ENCODE assay signal across 18 cellular contexts in genomic region chr12:130951636-130952035, GRCh38. TPM values are rescaled to one million over a fixed set of nuclear protein-coding genes. Genes with fewer than 3 reads are reported as not detected.
DNase-seq lines count a peak whose midpoint lies in the region; ATAC-seq, FAIRE-seq and TF ChIP-seq lines count a peak whose summit lies in the region.
"Had no signal": no experiment of that assay in that cellular context is flagged by ENCODE, and none has a peak within 500 bp of the region (broad histone marks: within the 10 kb centered on the region; RNA-seq: fewer than 3 reads in every experiment).

No MANE protein-coding gene starts in this region.

- peaks cover 46% of the 10 kb centered on the region for H3K4me1 Mint-ChIP-seq in CD14-positive monocyte
- H3K4me1 Mint-ChIP-seq in CD4-positive, alpha-beta memory T cell, result peaks cover 0 to 6% (median 1%) of the 10 kb centered on the region in 4 donors

- CTCF ChIA-PET in K562 (lab: Yijun Ruan, JAX; ENCODE audit: low intra/inter-chr PET ratio), result no interaction called here
- CTCF ChIA-PET in OCI-LY7 (lab: Charles Lee; ENCODE audit: unreplicated experiment), result no interaction called here
- CTCF ChIA-PET in CD4-positive, alpha-beta memory T cell (lab: Charles Lee; ENCODE audit: partially characterized antibody), result no interaction called here

- no peaks in the 10 kb centered on the region for H3K9me1 ChIP-seq in K562 (ENCODE audit: control insufficient read depth, insufficient read depth, low read length)

- no TSS peak for BruUV-seq in K562 (replicated peaks; lab: Mats Ljungman, UMichigan)
- no TSS peak for BruUV-seq in OCI-LY7 (replicated peaks; lab: Mats Ljungman, UMichigan)

- no peak overlapping the region for H3K27ac ChIP-seq in K562 (ENCODE audit: extremely low read depth, low read depth, low read length)
- H3K27ac ChIP-seq in rectal smooth muscle tissue (ENCODE audit: low read depth, low read length), result peak overlapping the region; percentile 41
- H3K27ac ChIP-seq in OCI-LY7 (ENCODE audit: low read depth, low read length, poor library complexity, severe bottlenecking), result no peak overlapping the region
- no peak overlapping the region for H3K27ac ChIP-seq in lower lobe of right lung
- H3K27ac ChIP-seq in CD4-positive, alpha-beta memory T cell (ENCODE audit: low read depth, low read length), result no peak overlapping the region
- H3K27ac ChIP-seq: A549 had no signal

- in situ Hi-C loops in K562 (cut with MboI), result no loop called here

- TF ChIP-seq EP300 in K562 (IDR thresholded peaks at IDR 0.05; ENCODE audit: low read length), result no peak

- no peak for FAIRE-seq in K562 (lab: Jason Lieb, UNC)
- FAIRE-seq: A549, GM19239, H54 had no signal

- H4K20me1 ChIP-seq in K562 (replicated peaks; ENCODE audit: control insufficient read depth, insufficient read depth, low read length), result no peaks in the 10 kb centered on the region
- H4K20me1 ChIP-seq in OCI-LY7 (ENCODE audit: insufficient read depth, low read length), result no peaks in the 10 kb centered on the region

- DNase-seq in CD14-positive monocyte (ENCODE audit: low spot score) (peak; percentile 13), K562 (ENCODE audit: extremely low read depth in 1 of 4, low spot score in 3 of 4) (no peak), mucosa of gallbladder (ENCODE audit: low spot score) (peak; percentile 3), OCI-LY7 (ENCODE audit: low spot score) (no peak), lower lobe of right lung (no peak)
- no peak for DNase-seq in CD4-positive, alpha-beta memory T cell
- DNase-seq: C1 segment of cervical spinal cord, NCI-H1417, NCI-H1930, NCI-H446, NCI-H69, SHP77 had no signal

- intact Hi-C loops in CD14-positive monocyte (cut with micrococcal nuclease) (no loop called here), K562 (cut with micrococcal nuclease) (loop anchor here (5.0 kb wide), 1 partner anchor 51 kb away; no protein-coding TSS in a partner anchor), OCI-LY7 (cut with micrococcal nuclease; ENCODE audit: unreplicated experiment) (no loop called here), lower lobe of right lung (cut with DNase I) (no loop called here)
- intact Hi-C loops in CD4-positive, alpha-beta memory T cell (cut with micrococcal nuclease), result no loop called here

- H3K4me2 ChIP-seq in K562 (ENCODE audit: insufficient read depth, low read length) (peak overlapping the region; percentile 44; the same call in 1 of the 2 replicates), OCI-LY7 (ENCODE audit: low read length) (no peak overlapping the region)
- H3K4me2 ChIP-seq: A549 had no signal

- TF ChIP-seq RAD21 in K562 (CRISPR knock-in tag; conservative IDR thresholded peaks at IDR 0.05 in 1 of 2, IDR thresholded peaks at IDR 0.05 in 1 of 2), result no peak

- H3K36me3 ChIP-seq in K562 (ENCODE audit: control insufficient read depth, insufficient read depth, low read length), result no peaks in the 10 kb centered on the region
- no peaks in the 10 kb centered on the region for H3K36me3 ChIP-seq in rectal smooth muscle tissue (ENCODE audit: control insufficient read depth, insufficient read depth, low read length)
- no peaks in the 10 kb centered on the region for H3K36me3 ChIP-seq in OCI-LY7 (ENCODE audit: insufficient read depth, low read length)
- H3K36me3 ChIP-seq in lower lobe of right lung, result no peaks in the 10 kb centered on the region
- H3K36me3 ChIP-seq in CD4-positive, alpha-beta memory T cell (ENCODE audit: insufficient read depth, low read length), result no peaks in the 10 kb centered on the region

- H3K9me3 ChIP-seq in K562 (replicated peaks; ENCODE audit: control insufficient read depth, insufficient read depth, low read depth, low read length), result 0 out of 2 replicates have a peak, but pooled peaks cover under 1% of the 10 kb centered on the region
- no peaks in the 10 kb centered on the region for H3K9me3 ChIP-seq in OCI-LY7 (ENCODE audit: low read length)
- H3K9me3 ChIP-seq in lower lobe of right lung, result no peaks in the 10 kb centered on the region
- H3K9me3 ChIP-seq in CD4-positive, alpha-beta memory T cell (ENCODE audit: control insufficient read depth in 1 of 2, low read length in 2 of 2), result no peaks in the 10 kb centered on the region
- H3K9me3 ChIP-seq: A549 had no signal

- TF ChIP-seq CTCF in CD14-positive monocyte (IDR thresholded peaks at IDR 0.05) (no peak), K562 (IDR thresholded peaks at IDR 0.05 in 2 of 3, conservative IDR thresholded peaks at IDR 0.05 in 1 of 3; ENCODE audit: insufficient read depth in 2 of 3, low read depth in 1 of 3, low read length in 3 of 3) (no peak), OCI-LY7 (conservative IDR thresholded peaks at IDR 0.05; ENCODE audit: low read length) (no peak), lower lobe of right lung (IDR thresholded peaks at IDR 0.05) (no peak)

- H3K4me3 ChIP-seq in K562 (no peak overlapping the region), rectal smooth muscle tissue (ENCODE audit: low read length) (no peak overlapping the region), OCI-LY7 (ENCODE audit: low read depth, low read length, poor library complexity, severe bottlenecking) (no peak overlapping the region), lower lobe of right lung (no peak overlapping the region)
- no peak overlapping the region for H3K4me3 ChIP-seq in CD4-positive, alpha-beta memory T cell (ENCODE audit: low read length in 2 of 2)
- H3K4me3 ChIP-seq: A549 had no signal

- peak overlapping the region in 1 of 7 donors; percentile 74 for H3K27ac Mint-ChIP-seq in CD14-positive monocyte
- no peak overlapping the region for H3K27ac Mint-ChIP-seq in CD4-positive, alpha-beta memory T cell
- H3K27ac Mint-ChIP-seq: IgD-negative memory B cell had no signal

- H3K9me3 Mint-ChIP-seq in CD14-positive monocyte, result peaks cover 0 to 2% (median 0%) of the 10 kb centered on the region in 7 donors
- peaks cover 0 to 5% (median 0%) of the 10 kb centered on the region in 8 donors for H3K9me3 Mint-ChIP-seq in CD4-positive, alpha-beta memory T cell
- H3K9me3 Mint-ChIP-seq: IgD-negative memory B cell had no signal

- H3K4me3 Mint-ChIP-seq in CD14-positive monocyte, result no peak overlapping the region
- no peak overlapping the region for H3K4me3 Mint-ChIP-seq in CD4-positive, alpha-beta memory T cell
- H3K4me3 Mint-ChIP-seq: IgD-negative memory B cell had no signal

- H3K79me2 ChIP-seq in K562 (ENCODE audit: control insufficient read depth, insufficient read depth, low read length) (no peaks in the 10 kb centered on the region), OCI-LY7 (ENCODE audit: insufficient read depth, low read depth, low read length) (no peaks in the 10 kb centered on the region)

- peak overlapping the region in 1 of 2 experiments; percentile 65; a peak in 1 of 4 replicates for H3K9ac ChIP-seq in K562 (ENCODE audit: insufficient read depth in 1 of 2, low read depth in 2 of 2, low read length in 2 of 2)
- H3K9ac ChIP-seq in rectal smooth muscle tissue (ENCODE audit: low read length), result no peak overlapping the region

- H3K27me3 ChIP-seq in K562 (ENCODE audit: control insufficient read depth in 2 of 2, insufficient read depth in 2 of 2, low read length in 2 of 2) (peaks cover 0 to 2% of the 10 kb centered on the region in 2 experiments; a peak in 2 of 5 replicates), rectal smooth muscle tissue (ENCODE audit: control insufficient read depth, insufficient read depth, low read length) (no peaks in the 10 kb centered on the region), lower lobe of right lung (ENCODE audit: low read depth) (no peaks in the 10 kb centered on the region)
- no peaks in the 10 kb centered on the region for H3K27me3 ChIP-seq in CD4-positive, alpha-beta memory T cell (ENCODE audit: insufficient read depth, low read length)

- H2AFZ ChIP-seq in K562 (ENCODE audit: low read depth, low read length) (peak overlapping the region; percentile 79; the same call in 1 of the 2 replicates), OCI-LY7 (ENCODE audit: low read length) (no peak overlapping the region)

- no peak for TF ChIP-seq POLR2A in K562 (conservative IDR thresholded peaks at IDR 0.05)

- peaks cover 2 to 14% (median 12%) of the 10 kb centered on the region in 3 donors for H3K27me3 Mint-ChIP-seq in CD14-positive monocyte (ENCODE audit: low read depth in 3 of 3)
- peaks cover 17 to 18% of the 10 kb centered on the region in 2 donors for H3K27me3 Mint-ChIP-seq in CD4-positive, alpha-beta memory T cell

- H3K4me1 ChIP-seq in K562 (replicated peaks in 1 of 2; ENCODE audit: control insufficient read depth in 2 of 2, insufficient read depth in 2 of 2, low read length in 2 of 2), result peaks cover 35 to 38% of the 10 kb centered on the region in 2 experiments
- peaks cover 21% of the 10 kb centered on the region for H3K4me1 ChIP-seq in rectal smooth muscle tissue (ENCODE audit: control insufficient read depth, insufficient read depth, low read length)
- peaks cover 11% of the 10 kb centered on the region for H3K4me1 ChIP-seq in OCI-LY7 (ENCODE audit: insufficient read depth, low read length, poor library complexity, severe bottlenecking)
- H3K4me1 ChIP-seq in lower lobe of right lung, result peaks cover 35% of the 10 kb centered on the region
- no peaks in the 10 kb centered on the region for H3K4me1 ChIP-seq in CD4-positive, alpha-beta memory T cell (ENCODE audit: insufficient read depth, low read length)
- H3K4me1 ChIP-seq: A549 had no signal

- WGBS in K562 (ENCODE audit: insufficient coverage, low coverage, missing lambda C conversion rate), result 52% methylated on average over 13 of the region's 13 CpGs

- ATAC-seq in K562 (no peak), lower lobe of right lung (no peak)
- ATAC-seq: A549 had no signal

- POLR2A ChIA-PET in K562 (lab: Yijun Ruan, JAX) (interaction anchor here (1.0 to 1.7 kb wide), 3 partner anchors 11 to 21 kb away, joined by 3 to 5 read pairs (median 3); no protein-coding TSS in a partner anchor), OCI-LY7 (lab: Charles Lee) (no interaction called here)
- POLR2A ChIA-PET in CD4-positive, alpha-beta memory T cell (lab: Charles Lee; ENCODE audit: partially characterized antibody), result no interaction called here

- H3K36me3 Mint-ChIP-seq in CD14-positive monocyte, result no peaks in the 10 kb centered on the region
- H3K36me3 Mint-ChIP-seq in CD4-positive, alpha-beta memory T cell, result no peaks in the 10 kb centered on the region
- H3K36me3 Mint-ChIP-seq: IgD-negative memory B cell had no signal

- no peaks in the 10 kb centered on the region for H3K9me2 ChIP-seq in OCI-LY7 (ENCODE audit: insufficient read depth, low read length)

RNA-seq across cellular contexts. Expression of gene ADGRD1, which starts 2.1 kb away (rescaled TPM):
- polyA plus RNA-seq in CD14-positive monocyte, result 1 to 10 TPM; 4.7 to 4.9 TPM
- 11.2 and 13.0 TPM in 2 replicates for total RNA-seq in K562 (2011; cell fraction: chromatin; rRNA removed; ENCODE audit: low replicate concordance)
- total RNA-seq in K562 (2011; cell fraction: nucleolus; rRNA removed), result 8.5 and 12.1 TPM in 2 replicates
- 8.5 and 11.0 TPM in 2 replicates for total RNA-seq in K562 (2011; cell fraction: nucleoplasm; rRNA removed)
- total RNA-seq in K562 (2014; rRNA removed), result 3.3 and 4.4 TPM in 2 replicates
- total RNA-seq in K562 (2014; rRNA removed; fragmentation: Illumina TruSeq; extraction: Trizol), result 4.4 and 4.7 TPM in 2 replicates
- total RNA-seq in K562 (2015; rRNA removed; fragmentation: Illumina TruSeq; extraction: Trizol), result 3.2 and 3.4 TPM in 2 replicates
- 11.7 and 12.8 TPM in 2 replicates for total RNA-seq in K562 (2021)
- 2.3 and 13.2 TPM in 2 replicates for polyA plus RNA-seq in K562 (2011; rRNA removed)
- 2.6 and 6.7 TPM in 2 replicates for polyA plus RNA-seq in K562 (2011; cell fraction: cytosol; rRNA removed)
- polyA plus RNA-seq in K562 (2011; cell fraction: nucleus; rRNA removed), result 17.3 and 66.1 TPM in 2 replicates
- polyA plus RNA-seq in K562 (2012), result 6.1 and 17.1 TPM in 2 replicates
- 3.8 TPM in 2 replicates for polyA plus RNA-seq in K562 (2014; fragmentation: Illumina TruSeq; extraction: Trizol)
- 1 to 10 TPM; 1.7 to 2.0 TPM for polyA plus RNA-seq in K562 (2014; fragmentation: Nextera tagmentation; extraction: Ambion mirVana)
- polyA plus RNA-seq in K562 (2014; rRNA removed), result 2.9 and 4.6 TPM in 2 replicates
- 1.8 and 14.4 TPM in 2 replicates for polyA minus RNA-seq in K562 (2011; rRNA and poly(A)+ RNA removed)
- polyA minus RNA-seq in K562 (2011; cell fraction: cytosol; rRNA and poly(A)+ RNA removed), result 1.7 and 12.6 TPM in 2 replicates
- 7.0 and 20.3 TPM in 2 replicates for polyA minus RNA-seq in K562 (2011; cell fraction: nucleus; rRNA and poly(A)+ RNA removed)
- 96.1 TPM for total RNA-seq in mucosa of gallbladder
- total RNA-seq in OCI-LY7 (2014; rRNA removed; shearing (Covaris generic)), result 0.95 and 1.0 TPM in 2 replicates
- total RNA-seq in OCI-LY7 (2022), result 1.4 and 1.7 TPM in 2 replicates
- total RNA-seq in lower lobe of right lung, result 108 TPM
- total RNA-seq in CD4-positive, alpha-beta memory T cell, result not detected
- polyA plus RNA-seq in CD4-positive, alpha-beta memory T cell, result not detected
- total RNA-seq: HT1080 had no signal

Comparison
In these comparisons a context has a peak if more than half of its experiments do, and no peak if none do; other contexts are left out.
1. DNase-seq: peak in CD14-positive monocyte (single experiment) and mucosa of gallbladder (single experiment); none in K562 (0 of 4), OCI-LY7 (single experiment), lower lobe of right lung (single experiment) and CD4-positive, alpha-beta memory T cell (0 of 5).